In genomic region chr20:50005378-50006020, GRCh38 we compare ENCODE assay signal across 19 cellular contexts. TPM values are rescaled to one million over a fixed set of nuclear protein-coding genes. Genes with fewer than 3 reads are reported as not detected.
DNase-seq lines count a peak whose midpoint lies in the region; ATAC-seq and TF ChIP-seq lines count a peak whose summit lies in the region.
"Had no signal": no experiment of that assay in that cellular context is flagged by ENCODE, and none has a peak within 500 bp of the region (broad histone marks: within the 10 kb centered on the region; RNA-seq: fewer than 3 reads in every experiment).

No MANE protein-coding gene starts in this region.

- H3K27ac Mint-ChIP-seq in activated CD8-positive, alpha-beta T cell treated with anti-CD3 and anti-CD28 coated beads, Interleukin-2, amount 10 ng/mL, durations not matched to agents 7 days and 5 days: peak overlapping the region; percentile 8
- no peak overlapping the region for H3K27ac Mint-ChIP-seq in activated CD8-positive, alpha-beta T cell treated with anti-CD3 and anti-CD28 coated beads for 36 hours
- peak overlapping the region; percentile 47 for H3K27ac Mint-ChIP-seq in central memory CD8-positive, alpha-beta T cell (ENCODE audit: low read depth)
- H3K27ac Mint-ChIP-seq: activated CD4-positive, alpha-beta memory T cell treated with anti-CD3 and anti-CD28 coated beads for 36 hours; activated T-helper 2 cell treated with anti-CD3 and anti-CD28 coated beads, Interferon-gamma antibody, Interleukin-2, Interleukin-4, amounts not matched to agents 10 μg/mL and 5 μg/mL and 100 μg/mL, durations not matched to agents 14 hours and 24 hours and 36 hours; type B pancreatic cell had no signal

- WGBS in trophoblast cell (ENCODE audit: extremely low coverage, insufficient coverage, insufficient read length): no CpG with 5 or more reads among the region's 8 CpGs
- WGBS in lower leg skin, 2 donors: 73 to 75% methylated on average over 8 of the region's 8 CpGs

- no peak for ATAC-seq in activated CD8-positive, alpha-beta T cell treated with anti-CD3 and anti-CD28 coated beads, Interleukin-2, amount 10 ng/mL, durations not matched to agents 7 days and 5 days
- ATAC-seq in activated CD8-positive, alpha-beta T cell treated with anti-CD3 and anti-CD28 coated beads for 36 hours: no peak
- no peak for ATAC-seq in central memory CD8-positive, alpha-beta T cell (replicated peaks; ENCODE audit: extremely low read depth, poor library complexity, severe bottlenecking)
- ATAC-seq: gastroesophageal sphincter had no signal

- no peak overlapping the region for H3K4me3 Mint-ChIP-seq in activated CD8-positive, alpha-beta T cell treated with anti-CD3 and anti-CD28 coated beads, Interleukin-2, amount 10 ng/mL, durations not matched to agents 7 days and 5 days
- H3K4me3 Mint-ChIP-seq in activated CD8-positive, alpha-beta T cell treated with anti-CD3 and anti-CD28 coated beads for 36 hours: no peak overlapping the region
- no peak overlapping the region for H3K4me3 Mint-ChIP-seq in central memory CD8-positive, alpha-beta T cell
- H3K4me3 Mint-ChIP-seq: activated CD4-positive, alpha-beta memory T cell treated with anti-CD3 and anti-CD28 coated beads for 36 hours; type B pancreatic cell had no signal

- no peak for TF ChIP-seq CTCF in activated CD8-positive, alpha-beta T cell treated with anti-CD3 and anti-CD28 coated beads for 36 hours (IDR thresholded peaks at IDR 0.05)
- TF ChIP-seq CTCF in lower leg skin (IDR thresholded peaks at IDR 0.05): no peak

- no peaks in the 10 kb centered on the region for H3K79me2 ChIP-seq in trophoblast cell (ENCODE audit: control insufficient read depth, insufficient read depth, low read length, poor library complexity)

- no peaks in the 10 kb centered on the region for H3K36me3 Mint-ChIP-seq in activated CD8-positive, alpha-beta T cell treated with anti-CD3 and anti-CD28 coated beads, Interleukin-2, amount 10 ng/mL, durations not matched to agents 7 days and 5 days (ENCODE audit: low read depth)
- H3K36me3 Mint-ChIP-seq in activated CD8-positive, alpha-beta T cell treated with anti-CD3 and anti-CD28 coated beads for 36 hours (ENCODE audit: low read depth): no peaks in the 10 kb centered on the region
- peaks cover 2% of the 10 kb centered on the region for H3K36me3 Mint-ChIP-seq in central memory CD8-positive, alpha-beta T cell (ENCODE audit: insufficient read depth)
- H3K36me3 Mint-ChIP-seq: activated CD4-positive, alpha-beta memory T cell treated with anti-CD3 and anti-CD28 coated beads for 36 hours; type B pancreatic cell had no signal

- TF ChIP-seq POLR2A in lower leg skin (IDR thresholded peaks at IDR 0.05): no peak

- CTCF ChIA-PET in activated CD8-positive, alpha-beta T cell treated with anti-CD3 and anti-CD28 coated beads, Interleukin-2, amount 10 ng/mL, durations not matched to agents 7 days and 5 days (lab: Charles Lee): interaction anchor here (0.8 to 3.4 kb wide), 4 partner anchors 26 to 458 kb away, joined by 3 to 15 read pairs (median 3); no protein-coding TSS in a partner anchor
- CTCF ChIA-PET in activated CD8-positive, alpha-beta T cell treated with anti-CD3 and anti-CD28 coated beads for 36 hours (lab: Charles Lee): interaction anchor here (0.6 to 2.0 kb wide), 4 partner anchors 16 to 163 kb away, joined by 3 to 8 read pairs (median 3); no protein-coding TSS in a partner anchor

- no peak overlapping the region for H4K91ac ChIP-seq in trophoblast cell (ENCODE audit: low read depth, low read length)

- H3K79me1 ChIP-seq in trophoblast cell (ENCODE audit: low read length): peaks cover 6% of the 10 kb centered on the region

- H3K4ac ChIP-seq in trophoblast cell (ENCODE audit: low read depth, low read length): no peak overlapping the region

- H3K4me2 ChIP-seq in trophoblast cell (ENCODE audit: low read length): no peak overlapping the region

- H3K9me3 ChIP-seq in trophoblast cell (ENCODE audit: insufficient read depth, low read depth, low read length): no peaks in the 10 kb centered on the region
- H3K9me3 ChIP-seq: gastroesophageal sphincter, SJCRH30 had no signal

- H3K36me3 ChIP-seq in trophoblast cell (ENCODE audit: control insufficient read depth in 1 of 2, insufficient read depth in 2 of 2, low read length in 2 of 2): no peaks in the 10 kb centered on the region
- H3K36me3 ChIP-seq: gastroesophageal sphincter, SJCRH30 had no signal

- H3K18ac ChIP-seq in trophoblast cell (ENCODE audit: low read length): no peak overlapping the region

- no peak overlapping the region for H3K27ac ChIP-seq in trophoblast cell (ENCODE audit: low read depth, low read length)
- H3K27ac ChIP-seq: gastroesophageal sphincter, SJCRH30 had no signal

- H2AFZ ChIP-seq in trophoblast cell (ENCODE audit: insufficient read depth, low read length, poor library complexity): no peak overlapping the region

- H3K4me3 ChIP-seq in trophoblast cell (ENCODE audit: low read depth, low read length): no peak overlapping the region
- H3K4me3 ChIP-seq in lower leg skin (ENCODE audit: low read depth, poor library complexity, severe bottlenecking): no peak overlapping the region
- H3K4me3 ChIP-seq: gastroesophageal sphincter, SJCRH30 had no signal

- H3K27me3 Mint-ChIP-seq in activated CD8-positive, alpha-beta T cell treated with anti-CD3 and anti-CD28 coated beads, Interleukin-2, amount 10 ng/mL, durations not matched to agents 7 days and 5 days (ENCODE audit: low read depth): peaks cover 11% of the 10 kb centered on the region
- peaks cover 15% of the 10 kb centered on the region for H3K27me3 Mint-ChIP-seq in activated CD8-positive, alpha-beta T cell treated with anti-CD3 and anti-CD28 coated beads for 36 hours
- H3K27me3 Mint-ChIP-seq in central memory CD8-positive, alpha-beta T cell: peaks cover 26% of the 10 kb centered on the region

- peak overlapping the region; percentile 37 for H2BK12ac ChIP-seq in trophoblast cell (ENCODE audit: low read length)

- H3K9me3 Mint-ChIP-seq in activated CD8-positive, alpha-beta T cell treated with anti-CD3 and anti-CD28 coated beads, Interleukin-2, amount 10 ng/mL, durations not matched to agents 7 days and 5 days (ENCODE audit: insufficient read depth): no peaks in the 10 kb centered on the region
- no peaks in the 10 kb centered on the region for H3K9me3 Mint-ChIP-seq in activated CD8-positive, alpha-beta T cell treated with anti-CD3 and anti-CD28 coated beads for 36 hours
- H3K9me3 Mint-ChIP-seq in central memory CD8-positive, alpha-beta T cell: no peaks in the 10 kb centered on the region
- H3K9me3 Mint-ChIP-seq: activated CD4-positive, alpha-beta memory T cell treated with anti-CD3 and anti-CD28 coated beads for 36 hours; activated T-helper 2 cell treated with anti-CD3 and anti-CD28 coated beads, Interferon-gamma antibody, Interleukin-2, Interleukin-4, amounts not matched to agents 10 μg/mL and 5 μg/mL and 100 μg/mL, durations not matched to agents 14 hours and 24 hours and 36 hours; type B pancreatic cell had no signal

- no peak overlapping the region for H3K23ac ChIP-seq in trophoblast cell (ENCODE audit: low read length)

- no peak for DNase-seq in activated CD8-positive, alpha-beta T cell treated with anti-CD3 and anti-CD28 coated beads, Interleukin-2, amount 10 ng/mL, durations not matched to agents 7 days and 5 days
- DNase-seq in activated CD8-positive, alpha-beta T cell treated with anti-CD3 and anti-CD28 coated beads for 36 hours: no peak
- peak; percentile 89 for DNase-seq in MV-4-11 (lab: John Stamatoyannopoulos, UW)
- DNase-seq in central memory CD8-positive, alpha-beta T cell (ENCODE audit: low spot score in 2 of 2): no peak
- DNase-seq in trophoblast cell: no peak
- no peak for DNase-seq in middle frontal gyrus (ENCODE audit: extremely low spot score, low spot score)
- DNase-seq in lower leg skin (ENCODE audit: low spot score in 2 of 2): no peak
- no peak for DNase-seq in activated CD4-positive, CD25-positive, alpha-beta regulatory T cell treated with anti-CD3 and anti-CD28 coated beads, Interleukin-2, amount 50 U/mL, for 72 hours
- DNase-seq: activated CD4-positive, alpha-beta memory T cell treated with anti-CD3 and anti-CD28 coated beads for 36 hours; amniotic stem cell; H7; mesenchymal stem cell; NCI-H1436; NK-92 treated with Interleukin-12 subunit alpha and Interleukin-12 subunit beta, amount 100 ng/mL, for 24 hours; occipital lobe; SJCRH30 had no signal

- peaks cover 13 to 20% of the 10 kb centered on the region in 2 experiments for H3K4me1 ChIP-seq in trophoblast cell (ENCODE audit: control insufficient read depth in 1 of 2, insufficient read depth in 2 of 2, low read length in 2 of 2)

- no peak overlapping the region for H4K12ac ChIP-seq in trophoblast cell (ENCODE audit: low read depth, low read length)

- H3K4me1 Mint-ChIP-seq in activated CD8-positive, alpha-beta T cell treated with anti-CD3 and anti-CD28 coated beads, Interleukin-2, amount 10 ng/mL, durations not matched to agents 7 days and 5 days (ENCODE audit: low read depth): peaks cover 43% of the 10 kb centered on the region
- peaks cover 22% of the 10 kb centered on the region for H3K4me1 Mint-ChIP-seq in activated CD8-positive, alpha-beta T cell treated with anti-CD3 and anti-CD28 coated beads for 36 hours (ENCODE audit: low read depth)
- H3K4me1 Mint-ChIP-seq in central memory CD8-positive, alpha-beta T cell: peaks cover 7% of the 10 kb centered on the region

- no peak overlapping the region for H4K8ac ChIP-seq in trophoblast cell (ENCODE audit: low read depth, low read length)

- H3K27me3 ChIP-seq in trophoblast cell (ENCODE audit: insufficient read depth, low read length): no peaks in the 10 kb centered on the region
- H3K27me3 ChIP-seq: SJCRH30 had no signal

- H2BK5ac ChIP-seq in trophoblast cell (ENCODE audit: low read depth, low read length, poor library complexity): no peak overlapping the region

- no peak overlapping the region for H2AK5ac ChIP-seq in trophoblast cell (ENCODE audit: low read length)

- intact Hi-C loops in activated CD8-positive, alpha-beta T cell treated with anti-CD3 and anti-CD28 coated beads for 36 hours (cut with micrococcal nuclease): no loop called here
- intact Hi-C loops in lower leg skin (cut with DNase I; ENCODE audit: low total_unique reads): no loop called here

- POLR2A ChIA-PET in activated CD8-positive, alpha-beta T cell treated with anti-CD3 and anti-CD28 coated beads, Interleukin-2, amount 10 ng/mL, durations not matched to agents 7 days and 5 days (lab: Charles Lee): no interaction called here
- POLR2A ChIA-PET in activated CD8-positive, alpha-beta T cell treated with anti-CD3 and anti-CD28 coated beads for 36 hours (lab: Charles Lee): no interaction called here

- H2BK120ac ChIP-seq in trophoblast cell (ENCODE audit: insufficient read depth, low read length, poor library complexity): no peak overlapping the region

- H3K14ac ChIP-seq in trophoblast cell (ENCODE audit: low read length): no peak overlapping the region

- no peak overlapping the region for H3K9ac ChIP-seq in trophoblast cell (ENCODE audit: low read length)

RNA-seq across cellular contexts. Expression of gene SNAI1, which starts 22.7 kb away (rescaled TPM):
- under 1 TPM; 0.37 to 0.47 TPM for total RNA-seq in activated CD8-positive, alpha-beta T cell treated with anti-CD3 and anti-CD28 coated beads, Interleukin-2, amount 10 ng/mL, durations not matched to agents 7 days and 5 days
- 1 to 10 TPM in 1 of 2 experiments, under 1 TPM in 1; 0.90 to 1.4 TPM for total RNA-seq in activated CD8-positive, alpha-beta T cell treated with anti-CD3 and anti-CD28 coated beads for 36 hours
- polyA plus RNA-seq in trophoblast cell (2013): 74.2 and 76.9 TPM in 2 replicates
- total RNA-seq in lower leg skin: 1 to 10 TPM in 3 of 4 donors, under 1 TPM in 1; 0.65 to 3.7 (median 1.3) TPM
- total RNA-seq: occipital lobe had no signal
